Comparison of ENCODE assay signal across 21 cellular contexts in the genomic region with DNA sequence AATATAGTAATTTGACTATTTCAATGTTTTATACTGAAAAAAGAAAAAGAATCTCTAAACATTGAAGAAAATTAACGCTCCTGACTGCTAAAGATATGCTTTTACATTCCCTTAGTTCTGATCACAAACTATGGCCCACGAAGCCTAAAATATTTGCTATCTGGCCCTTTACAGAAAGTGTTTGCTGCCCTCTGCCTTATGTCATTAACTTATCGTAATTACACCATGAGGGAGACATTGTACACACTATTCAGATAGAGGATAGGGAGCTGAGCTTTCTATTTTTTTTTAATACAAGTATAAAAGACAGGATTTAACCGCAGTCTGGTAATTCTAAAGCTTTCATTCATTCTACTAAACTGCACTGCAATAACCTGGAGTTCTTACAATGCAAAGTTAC.
"Had no signal": no experiment of that assay in that cellular context is flagged by ENCODE, and none has a peak within 500 bp of the region (broad histone marks: within the 10 kb centered on the region; RNA-seq: fewer than 3 reads in every experiment).

No MANE protein-coding gene starts in this region.

- H3K4me1 Mint-ChIP-seq: activated B cell treated with CpG ODN at 0.5 μM for 24 hours; activated CD4-positive, alpha-beta T cell treated with anti-CD3 and anti-CD28 coated beads, Interleukin-2, amount 10 ng/mL, durations not matched to agents 24 days and 14 days; brain had no signal

- H3K4me3 ChIP-seq: cardiac muscle cell had no signal

- H3K27me3 Mint-ChIP-seq: activated B cell treated with CpG ODN at 0.5 μM for 24 hours; activated CD4-positive, alpha-beta memory T cell treated with anti-CD3 and anti-CD28 coated beads for 36 hours; activated CD4-positive, alpha-beta T cell treated with anti-CD3 and anti-CD28 coated beads, Interleukin-2, amount 10 ng/mL, durations not matched to agents 24 days and 14 days; brain had no signal

- H3K27ac ChIP-seq: cardiac muscle cell had no signal

- ATAC-seq: activated T-cell treated with anti-CD3 and anti-CD28 coated beads, Interleukin-2, amount 50 U/mL, for 4 hours; Panc1 had no signal

- H3K27me3 ChIP-seq: cardiac muscle cell had no signal

- H3K27ac Mint-ChIP-seq: activated B cell treated with CpG ODN at 0.5 μM for 24 hours; activated CD4-positive, alpha-beta memory T cell treated with anti-CD3 and anti-CD28 coated beads for 36 hours; activated CD4-positive, alpha-beta T cell treated with anti-CD3 and anti-CD28 coated beads, Interleukin-2, amount 10 ng/mL, durations not matched to agents 24 days and 14 days; activated naive CD8-positive, alpha-beta T cell; brain; T-helper 1 cell treated with Interleukin-12 subunit alpha and Interleukin-12 subunit beta and Interleukin-4 antibody, amounts not matched to agents 30 μg/mL and 1 μg/mL, for 36 hours had no signal

- DNase-seq: activated B cell treated with CpG ODN at 0.5 μM for 24 hours; activated CD4-positive, alpha-beta memory T cell treated with anti-CD3 and anti-CD28 coated beads for 36 hours; activated CD4-positive, alpha-beta T cell treated with anti-CD3 and anti-CD28 coated beads for 1 hour; activated CD4-positive, alpha-beta T cell treated with anti-CD3 and anti-CD28 coated beads, Interleukin-2, amount 10 ng/mL, durations not matched to agents 24 days and 14 days; activated CD8-positive, alpha-beta memory T cell treated with anti-CD3 and anti-CD28 coated beads for 24 hours; activated effector memory CD4-positive, alpha-beta T cell treated with anti-CD3 and anti-CD28 coated beads, Interleukin-2, amount 50 U/mL, for 16 hours; activated naive CD4-positive, alpha-beta T cell treated with Interleukin-2 at 50 U/mL for 16 hours; activated T-cell treated with anti-CD3 and anti-CD28 coated beads, Interleukin-2, amount 50 U/mL, for 4 hours; amygdala; NCI-H1048; NCI-H2029 treated with DMSO at 0.1 percent for 48 hours; NCI-H345; NCI-H510A; NCI-H526 treated with DMSO at 0.1 percent for 48 hours; OCI-M1; SHP77 had no signal

- H3K9me3 Mint-ChIP-seq: activated CD4-positive, alpha-beta memory T cell treated with anti-CD3 and anti-CD28 coated beads for 36 hours; activated CD4-positive, alpha-beta T cell treated with anti-CD3 and anti-CD28 coated beads, Interleukin-2, amount 10 ng/mL, durations not matched to agents 24 days and 14 days had no signal

- H3K4me3 Mint-ChIP-seq: activated B cell treated with CpG ODN at 0.5 μM for 24 hours; activated CD4-positive, alpha-beta memory T cell treated with anti-CD3 and anti-CD28 coated beads for 36 hours; activated CD4-positive, alpha-beta T cell treated with anti-CD3 and anti-CD28 coated beads, Interleukin-2, amount 10 ng/mL, durations not matched to agents 24 days and 14 days; activated naive CD8-positive, alpha-beta T cell; activated T-cell treated with anti-CD3 and anti-CD28 coated beads, Interleukin-2, amount 50 U/mL, for 4 hours; brain; T-helper 1 cell treated with Interleukin-12 subunit alpha and Interleukin-12 subunit beta and Interleukin-4 antibody, amounts not matched to agents 30 μg/mL and 1 μg/mL, for 36 hours had no signal

- H3K36me3 ChIP-seq: cardiac muscle cell had no signal

- H3K36me3 Mint-ChIP-seq: activated CD4-positive, alpha-beta memory T cell treated with anti-CD3 and anti-CD28 coated beads for 36 hours; activated naive CD8-positive, alpha-beta T cell; brain had no signal
